Comparison of ENCODE assay signal across 22 cellular contexts in the genomic region with DNA sequence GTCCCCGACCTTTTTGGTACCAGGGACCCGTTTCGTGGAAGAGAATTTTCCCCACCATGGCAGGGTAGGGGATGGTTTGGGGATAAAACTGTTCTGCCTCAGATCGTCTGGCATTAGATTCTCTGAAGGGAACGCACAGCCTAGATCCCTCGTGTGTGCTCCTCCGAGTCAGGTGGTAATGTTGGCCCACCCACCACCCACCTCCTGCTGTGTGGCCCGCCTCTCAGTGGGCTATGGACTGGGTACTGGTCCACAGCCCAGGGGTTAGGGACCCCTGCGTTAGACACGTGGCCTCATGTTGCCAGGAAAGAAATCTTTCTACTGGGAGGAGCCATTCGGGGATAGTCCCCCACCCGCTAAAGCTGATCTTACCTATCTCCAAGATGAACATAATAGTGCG.
"Had no signal": no experiment of that assay in that cellular context is flagged by ENCODE, and none has a peak within 500 bp of the region (broad histone marks: within the 10 kb centered on the region; RNA-seq: fewer than 3 reads in every experiment).

No MANE protein-coding gene starts in this region.

- H3K4me1 ChIP-seq: vagina had no signal

- H3K27ac Mint-ChIP-seq: activated B cell treated with CpG ODN at 0.5 μM for 24 hours; activated CD4-positive, alpha-beta T cell treated with anti-CD3 and anti-CD28 coated beads for 36 hours; activated naive CD8-positive, alpha-beta T cell treated with anti-CD3 and anti-CD28 coated beads for 36 hours; dendritic cell treated with granulocyte-macrophage colony-stimulating factor and Interleukin-4, amounts not matched to agents 40 ng/mL and 50 ng/mL, for 4 days; type B pancreatic cell had no signal

- DNase-seq: activated B cell treated with CpG ODN at 0.5 μM for 24 hours; activated CD4-positive, alpha-beta T cell treated with anti-CD3 and anti-CD28 coated beads for 36 hours; activated CD4-positive, alpha-beta T cell treated with anti-CD3 and anti-CD28 coated beads, Interleukin-2, amount 50 U/mL, for 4 hours; activated gamma-delta T cell; activated naive CD8-positive, alpha-beta T cell treated with anti-CD3 and anti-CD28 coated beads for 36 hours; effector CD4-positive, alpha-beta T cell; foreskin melanocyte; glutamatergic neuron; immature natural killer cell; kidney glomerular epithelial cell; left ventricle myocardium inferior; mammary epithelial cell; midbrain; stimulated activated CD4-positive, alpha-beta T cell treated with anti-CD3 and anti-CD28 coated beads, Interleukin-4, amount 100 ng/mL, for 24 hours; stimulated activated naive CD4-positive, alpha-beta T cell treated with Interleukin-2 at 50 U/mL for 16 hours; T1000 had no signal

- ATAC-seq: activated CD4-positive, alpha-beta T cell treated with anti-CD3 and anti-CD28 coated beads for 36 hours; esophagus mucosa had no signal

- H3K27ac ChIP-seq: hepatocyte, left ventricle myocardium inferior, vagina had no signal

- H3K9me3 Mint-ChIP-seq: activated B cell treated with CpG ODN at 0.5 μM for 24 hours; activated naive CD8-positive, alpha-beta T cell treated with anti-CD3 and anti-CD28 coated beads for 36 hours; dendritic cell treated with granulocyte-macrophage colony-stimulating factor and Interleukin-4, amounts not matched to agents 40 ng/mL and 50 ng/mL, for 4 days; immature natural killer cell; type B pancreatic cell had no signal

- H3K4me3 ChIP-seq: hepatocyte, left ventricle myocardium inferior, thoracic aorta, vagina had no signal

- H3K4me1 Mint-ChIP-seq: activated B cell treated with CpG ODN at 0.5 μM for 24 hours; activated CD4-positive, alpha-beta T cell treated with anti-CD3 and anti-CD28 coated beads for 36 hours; immature natural killer cell had no signal

- H3K4me3 Mint-ChIP-seq: activated B cell treated with CpG ODN at 0.5 μM for 24 hours; activated CD4-positive, alpha-beta T cell treated with anti-CD3 and anti-CD28 coated beads for 36 hours; activated naive CD8-positive, alpha-beta T cell treated with anti-CD3 and anti-CD28 coated beads for 36 hours; dendritic cell treated with granulocyte-macrophage colony-stimulating factor and Interleukin-4, amounts not matched to agents 40 ng/mL and 50 ng/mL, for 4 days; immature natural killer cell; type B pancreatic cell had no signal

- H3K27me3 ChIP-seq: hepatocyte, vagina had no signal

- H3K9me3 ChIP-seq: left ventricle myocardium inferior, thoracic aorta, vagina had no signal

- H3K27me3 Mint-ChIP-seq: activated B cell treated with CpG ODN at 0.5 μM for 24 hours; activated CD4-positive, alpha-beta T cell treated with anti-CD3 and anti-CD28 coated beads for 36 hours; activated naive CD8-positive, alpha-beta T cell treated with anti-CD3 and anti-CD28 coated beads for 36 hours; dendritic cell treated with granulocyte-macrophage colony-stimulating factor and Interleukin-4, amounts not matched to agents 40 ng/mL and 50 ng/mL, for 4 days; type B pancreatic cell had no signal
